In the genomic region with DNA sequence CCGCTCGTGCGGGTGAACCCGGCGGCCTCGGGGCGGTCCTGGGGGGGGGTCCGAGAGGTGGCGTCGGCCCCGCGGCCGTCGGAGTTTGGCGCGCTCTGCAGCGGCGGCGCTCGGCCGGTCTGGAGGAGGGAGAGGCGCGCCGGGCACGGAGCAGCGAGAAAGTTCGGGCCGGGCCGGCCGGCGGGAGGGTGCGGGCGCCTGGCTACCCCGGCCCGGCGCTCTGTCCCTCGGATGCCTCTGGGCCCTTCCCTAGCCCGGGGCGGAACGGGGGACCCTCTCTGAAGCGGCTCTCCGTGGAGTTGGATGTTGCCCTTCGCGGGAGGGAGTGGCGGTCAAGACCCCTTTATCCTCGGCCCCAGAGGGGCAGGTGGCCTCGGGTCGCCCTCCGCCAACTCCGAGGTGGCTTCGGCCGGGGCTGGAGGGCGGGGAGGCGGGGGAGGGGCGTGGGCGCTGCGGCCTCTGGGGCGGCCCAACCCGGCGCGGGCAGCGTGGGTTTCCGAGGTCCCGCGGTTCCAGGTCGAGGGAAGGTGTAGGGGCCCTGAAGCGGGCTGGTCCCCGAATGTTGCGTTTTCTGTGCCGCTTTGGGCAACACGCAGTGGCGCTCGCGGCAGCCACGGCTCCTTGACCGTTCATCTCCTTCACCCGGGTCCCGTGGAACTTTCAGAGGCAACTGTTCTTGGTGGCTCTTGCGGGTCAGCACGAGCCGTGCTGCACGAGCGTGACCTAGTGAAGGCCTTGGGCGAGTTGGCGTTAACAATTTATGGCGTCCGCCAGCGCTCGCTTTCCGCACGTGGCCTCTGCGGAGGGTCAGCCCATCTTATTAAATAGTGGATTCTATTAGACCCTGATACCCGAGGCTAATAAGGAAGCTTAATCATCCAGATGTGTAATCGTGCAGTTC, we compare ENCODE assay signal across 8 cellular contexts. TPM values are rescaled to one million over a fixed set of nuclear protein-coding genes. Genes with fewer than 3 reads are reported as not detected.
DNase-seq lines count a peak whose midpoint lies in the region; ATAC-seq and TF ChIP-seq lines count a peak whose summit lies in the region.

No MANE protein-coding gene starts in this region.

- no peaks in the 10 kb centered on the region for H3K79me1 ChIP-seq in mesendoderm (ENCODE audit: low read length)

- H3K79me2 ChIP-seq in mesendoderm (ENCODE audit: control insufficient read depth, insufficient read depth, low read length): no peaks in the 10 kb centered on the region

- peaks cover 4% of the 10 kb centered on the region for H3K4me1 Mint-ChIP-seq in T-helper 1 cell treated with Interleukin-12 subunit alpha and Interleukin-12 subunit beta and Interleukin-4 antibody, amounts not matched to agents 30 μg/mL and 1 μg/mL, for 36 hours (ENCODE audit: low read depth)

- H3K4me1 ChIP-seq in endocrine pancreas (ENCODE audit: control insufficient read depth, insufficient read depth, low read length) (no peaks in the 10 kb centered on the region), mesendoderm (ENCODE audit: control insufficient read depth, low read depth, low read length) (no peaks in the 10 kb centered on the region), testis (peaks cover 16% of the 10 kb centered on the region)

- H3K4ac ChIP-seq in mesendoderm (ENCODE audit: low read depth, low read length): peak overlapping the region; percentile 70

- H3K18ac ChIP-seq in mesendoderm (ENCODE audit: low read length): peak overlapping the region; percentile 94

- H3K27ac Mint-ChIP-seq in T-helper 1 cell treated with Interleukin-12 subunit alpha and Interleukin-12 subunit beta and Interleukin-4 antibody, amounts not matched to agents 30 μg/mL and 1 μg/mL, for 36 hours: no peak overlapping the region

- peak overlapping the region; percentile 79 for H3K4me2 ChIP-seq in mesendoderm (ENCODE audit: low read length)

- H3K27me3 ChIP-seq in endocrine pancreas (ENCODE audit: control insufficient read depth, insufficient read depth, low read length) (no peaks in the 10 kb centered on the region), mesendoderm (ENCODE audit: insufficient read depth, low read length, poor library complexity) (no peaks in the 10 kb centered on the region), testis (no peaks in the 10 kb centered on the region)

- H3K36me3 Mint-ChIP-seq in T-helper 1 cell treated with Interleukin-12 subunit alpha and Interleukin-12 subunit beta and Interleukin-4 antibody, amounts not matched to agents 30 μg/mL and 1 μg/mL, for 36 hours (ENCODE audit: low read depth): no peaks in the 10 kb centered on the region

- no peak overlapping the region for H2BK120ac ChIP-seq in mesendoderm (ENCODE audit: low read depth, low read length)

- DNase-seq in NCI-H748 (lab: John Stamatoyannopoulos, UW; ENCODE audit: unreplicated experiment) (peak; percentile 53), NCI-H748 treated with DMSO at 0.1 percent for 48 hours (lab: John Stamatoyannopoulos, UW) (no peak), mesendoderm (peak; percentile 36), testis (peak; percentile 70), NCI-H69 (lab: John Stamatoyannopoulos, UW) (no peak)

- H3K9ac ChIP-seq in endocrine pancreas (ENCODE audit: control insufficient read depth, insufficient read depth, low read length) (peak overlapping the region; percentile 54), mesendoderm (ENCODE audit: low read length) (peak overlapping the region; percentile 78)

- peak overlapping the region; percentile 44 for H3K27ac ChIP-seq in mesendoderm (ENCODE audit: low read depth, low read length)
- peak overlapping the region; percentile 63 to 88 for H3K27ac ChIP-seq in testis

- H3K56ac ChIP-seq in mesendoderm (ENCODE audit: low read length): peak overlapping the region; percentile 93

- H4K8ac ChIP-seq in mesendoderm (ENCODE audit: low read depth, low read length): peak overlapping the region; percentile 95

- H4K5ac ChIP-seq in mesendoderm (ENCODE audit: low read length): no peak overlapping the region

- no peak for TF ChIP-seq POLR2A in testis (IDR thresholded peaks at IDR 0.05)

- intact Hi-C loops in testis (cut with DNase I; ENCODE audit: low total_unique reads): no loop called here

- no peaks in the 10 kb centered on the region for H3K9me3 Mint-ChIP-seq in T-helper 1 cell treated with Interleukin-12 subunit alpha and Interleukin-12 subunit beta and Interleukin-4 antibody, amounts not matched to agents 30 μg/mL and 1 μg/mL, for 36 hours

- H3K4me3 ChIP-seq in endocrine pancreas (ENCODE audit: control insufficient read depth, insufficient read depth, low read length): peak overlapping the region; percentile 49
- peak overlapping the region; percentile 69 for H3K4me3 ChIP-seq in mesendoderm (ENCODE audit: low read length)
- peak overlapping the region; percentile 72 to 76 for H3K4me3 ChIP-seq in testis

- no peak for TF ChIP-seq CTCF in testis (IDR thresholded peaks at IDR 0.05)

- peak overlapping the region; percentile 37 for H2BK15ac ChIP-seq in mesendoderm (replicated peaks; ENCODE audit: low read depth)

- H2BK5ac ChIP-seq in mesendoderm (ENCODE audit: low read length): no peak overlapping the region

- H3K9me3 ChIP-seq in endocrine pancreas (ENCODE audit: control insufficient read depth, low read length) (no peaks in the 10 kb centered on the region), testis (no peaks in the 10 kb centered on the region)

- H3K23ac ChIP-seq in mesendoderm (ENCODE audit: low read length): no peak overlapping the region

- no CpG with 5 or more reads among the region's 94 CpGs for WGBS in mesendoderm (ENCODE audit: extremely low coverage, insufficient coverage, low lambda C conversion rate)
- WGBS in testis, 2 donors: 0 to 1% methylated on average over 12 to 74 of the region's 94 CpGs

- H3K36me3 ChIP-seq in endocrine pancreas (ENCODE audit: control insufficient read depth, insufficient read depth, low read length) (no peaks in the 10 kb centered on the region), mesendoderm (ENCODE audit: control insufficient read depth, insufficient read depth, low read length) (no peaks in the 10 kb centered on the region), testis (ENCODE audit: low read depth, missing control alignments) (no peaks in the 10 kb centered on the region)

- H3K27me3 Mint-ChIP-seq in T-helper 1 cell treated with Interleukin-12 subunit alpha and Interleukin-12 subunit beta and Interleukin-4 antibody, amounts not matched to agents 30 μg/mL and 1 μg/mL, for 36 hours (ENCODE audit: low read depth): peaks cover 41% of the 10 kb centered on the region

- ATAC-seq in HG02885 (IDR thresholded peaks at IDR 0.05; ENCODE audit: poor library complexity, unreplicated experiment): peak; percentile 30

- H2AK5ac ChIP-seq in mesendoderm (ENCODE audit: low read length): no peak overlapping the region

- H3K4me3 Mint-ChIP-seq in T-helper 1 cell treated with Interleukin-12 subunit alpha and Interleukin-12 subunit beta and Interleukin-4 antibody, amounts not matched to agents 30 μg/mL and 1 μg/mL, for 36 hours: peak overlapping the region; percentile 30

RNA-seq across cellular contexts. Expression of a gene that starts 0.7 kb away (rescaled TPM):
- polyA plus RNA-seq in mesendoderm (2013, experiment 1 of 2): 13.2 TPM
- polyA plus RNA-seq in mesendoderm (2013, experiment 2 of 2): 13.6 TPM
- 10 to 100 TPM; 58.0 to 63.1 TPM for total RNA-seq in testis
- polyA plus RNA-seq in testis (ENCODE audit: insufficient read depth, low read depth, low replicate concordance): 40.3 TPM

Comparison
In these comparisons a context has a peak if more than half of its experiments do, and no peak if none do; other contexts are left out.
1. DNase-seq: peak in NCI-H748 (single experiment), mesendoderm (single experiment) and testis (single experiment); none in NCI-H748 treated with DMSO at 0.1 percent for 48 hours (single experiment) and NCI-H69 (single experiment).
2. Peak in every context shown above with its lines, with median percentiles within 50 percentile points of each other: H3K4me3 ChIP-seq.